In genomic region chr16:87308826-87309225, GRCh38 we compare ENCODE assay signal across 22 cellular contexts.
"Had no signal": no experiment of that assay in that cellular context is flagged by ENCODE, and none has a peak within 500 bp of the region (broad histone marks: within the 10 kb centered on the region; RNA-seq: fewer than 3 reads in every experiment).

No MANE protein-coding gene starts in this region.

- ATAC-seq: left cardiac atrium, mucosa of descending colon had no signal

- H3K27ac ChIP-seq: colonic mucosa, SK-N-MC, stomach, upper lobe of left lung had no signal

- H3K27ac Mint-ChIP-seq: activated naive CD8-positive, alpha-beta T cell treated with anti-CD3 and anti-CD28 coated beads, Interleukin-2, amount 10 ng/mL, durations not matched to agents 7 days and 5 days; brain; naive B cell; progenitor cell of endocrine pancreas had no signal

- H3K4me3 ChIP-seq: colonic mucosa, mucosa of descending colon, SK-N-MC, stomach, upper lobe of left lung had no signal

- H3K27me3 Mint-ChIP-seq: activated naive CD8-positive, alpha-beta T cell treated with anti-CD3 and anti-CD28 coated beads, Interleukin-2, amount 10 ng/mL, durations not matched to agents 7 days and 5 days; brain; central memory CD8-positive, alpha-beta T cell had no signal

- H3K4me3 Mint-ChIP-seq: activated naive CD8-positive, alpha-beta T cell treated with anti-CD3 and anti-CD28 coated beads, Interleukin-2, amount 10 ng/mL, durations not matched to agents 7 days and 5 days; brain; central memory CD8-positive, alpha-beta T cell; naive B cell; neural crest cell had no signal

- H3K4me1 Mint-ChIP-seq: brain; central memory CD8-positive, alpha-beta T cell; naive B cell; neural crest cell had no signal

- H3K4me1 ChIP-seq: colonic mucosa, stomach, upper lobe of left lung had no signal

- H3K27me3 ChIP-seq: colonic mucosa, upper lobe of left lung had no signal

- H3K36me3 Mint-ChIP-seq: naive B cell had no signal

- H3K9me3 Mint-ChIP-seq: activated naive CD8-positive, alpha-beta T cell treated with anti-CD3 and anti-CD28 coated beads, Interleukin-2, amount 10 ng/mL, durations not matched to agents 7 days and 5 days; central memory CD8-positive, alpha-beta T cell had no signal

- H3K36me3 ChIP-seq: colonic mucosa, stomach, upper lobe of left lung had no signal

- DNase-seq: activated CD4-positive, CD25-positive, alpha-beta regulatory T cell; activated effector memory CD4-positive, alpha-beta T cell treated with anti-CD3 and anti-CD28 coated beads, Interleukin-2, amount 50 U/mL, for 16 hours; activated naive CD8-positive, alpha-beta T cell treated with anti-CD3 and anti-CD28 coated beads, Interleukin-2, amount 10 ng/mL, durations not matched to agents 7 days and 5 days; colonic mucosa; foreskin melanocyte; glutamatergic neuron; hippocampal formation; left cardiac atrium; mesenchymal stem cell; mucosa of descending colon; naive B cell; SHP77; stimulated activated CD4-positive, alpha-beta T cell treated with anti-CD3 and anti-CD28 coated beads, Interleukin-12 subunit alpha, Interleukin-12 subunit beta, amount 100 ng/mL, for 4 hours; stimulated activated CD4-positive, alpha-beta T cell treated with anti-CD3 and anti-CD28 coated beads, Interleukin-2, amount 100 ng/mL, for 24 hours; stomach; T-helper 9 cell; upper lobe of left lung had no signal

- H3K9me3 ChIP-seq: colonic mucosa, mucosa of descending colon, upper lobe of left lung had no signal
